1 cellular context compared by ENCODE assay signal in the genomic region with DNA sequence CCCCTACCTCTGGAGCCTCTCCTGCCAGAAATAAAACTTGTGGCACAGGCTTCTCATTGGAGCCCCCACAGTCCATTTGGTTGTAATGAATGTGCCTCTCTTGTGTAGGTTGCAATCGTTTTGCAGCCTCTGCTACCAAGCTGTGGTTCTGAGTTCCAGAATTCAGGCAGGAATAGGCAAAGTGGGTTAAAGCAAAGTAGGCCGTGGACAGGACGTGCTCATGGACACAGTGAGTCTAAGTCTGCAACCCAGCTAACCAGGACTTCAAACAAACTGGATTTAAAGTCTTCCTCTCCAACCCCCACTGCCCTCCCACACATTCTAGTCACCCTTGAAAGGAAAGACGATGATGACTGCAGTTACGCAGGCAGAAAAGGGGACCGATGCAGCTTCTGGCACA.
TF ChIP-seq lines count a peak whose summit lies in the region.

No MANE protein-coding gene starts in this region.

TF ChIP-seq in WTC11, 78 proteins besides CTCF, POLR2A, EP300 and RAD21 (continued from another document):
- TF ChIP-seq ATF6 (CRISPR knock-in tag; IDR thresholded peaks at IDR 0.05) (no peak), ZNF512 (CRISPR knock-in tag; IDR thresholded peaks at IDR 0.05; ENCODE audit: borderline replicate concordance) (no peak), ZBTB21 (CRISPR knock-in tag; IDR thresholded peaks at IDR 0.05; ENCODE audit: borderline replicate concordance) (no peak)
- TF ChIP-seq, protein P1, sequence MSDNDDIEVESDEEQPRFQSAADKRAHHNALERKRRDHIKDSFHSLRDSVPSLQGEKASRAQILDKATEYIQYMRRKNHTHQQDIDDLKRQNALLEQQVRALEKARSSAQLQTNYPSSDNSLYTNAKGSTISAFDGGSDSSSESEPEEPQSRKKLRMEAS (CRISPR knock-in tag; IDR thresholded peaks at IDR 0.05): no peak
- TF ChIP-seq, protein P2, sequence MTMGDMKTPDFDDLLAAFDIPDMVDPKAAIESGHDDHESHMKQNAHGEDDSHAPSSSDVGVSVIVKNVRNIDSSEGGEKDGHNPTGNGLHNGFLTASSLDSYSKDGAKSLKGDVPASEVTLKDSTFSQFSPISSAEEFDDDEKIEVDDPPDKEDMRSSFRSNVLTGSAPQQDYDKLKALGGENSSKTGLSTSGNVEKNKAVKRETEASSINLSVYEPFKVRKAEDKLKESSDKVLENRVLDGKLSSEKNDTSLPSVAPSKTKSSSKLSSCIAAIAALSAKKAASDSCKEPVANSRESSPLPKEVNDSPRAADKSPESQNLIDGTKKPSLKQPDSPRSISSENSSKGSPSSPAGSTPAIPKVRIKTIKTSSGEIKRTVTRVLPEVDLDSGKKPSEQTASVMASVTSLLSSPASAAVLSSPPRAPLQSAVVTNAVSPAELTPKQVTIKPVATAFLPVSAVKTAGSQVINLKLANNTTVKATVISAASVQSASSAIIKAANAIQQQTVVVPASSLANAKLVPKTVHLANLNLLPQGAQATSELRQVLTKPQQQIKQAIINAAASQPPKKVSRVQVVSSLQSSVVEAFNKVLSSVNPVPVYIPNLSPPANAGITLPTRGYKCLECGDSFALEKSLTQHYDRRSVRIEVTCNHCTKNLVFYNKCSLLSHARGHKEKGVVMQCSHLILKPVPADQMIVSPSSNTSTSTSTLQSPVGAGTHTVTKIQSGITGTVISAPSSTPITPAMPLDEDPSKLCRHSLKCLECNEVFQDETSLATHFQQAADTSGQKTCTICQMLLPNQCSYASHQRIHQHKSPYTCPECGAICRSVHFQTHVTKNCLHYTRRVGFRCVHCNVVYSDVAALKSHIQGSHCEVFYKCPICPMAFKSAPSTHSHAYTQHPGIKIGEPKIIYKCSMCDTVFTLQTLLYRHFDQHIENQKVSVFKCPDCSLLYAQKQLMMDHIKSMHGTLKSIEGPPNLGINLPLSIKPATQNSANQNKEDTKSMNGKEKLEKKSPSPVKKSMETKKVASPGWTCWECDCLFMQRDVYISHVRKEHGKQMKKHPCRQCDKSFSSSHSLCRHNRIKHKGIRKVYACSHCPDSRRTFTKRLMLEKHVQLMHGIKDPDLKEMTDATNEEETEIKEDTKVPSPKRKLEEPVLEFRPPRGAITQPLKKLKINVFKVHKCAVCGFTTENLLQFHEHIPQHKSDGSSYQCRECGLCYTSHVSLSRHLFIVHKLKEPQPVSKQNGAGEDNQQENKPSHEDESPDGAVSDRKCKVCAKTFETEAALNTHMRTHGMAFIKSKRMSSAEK (CRISPR knock-in tag; IDR thresholded peaks at IDR 0.05; ENCODE audit: borderline replicate concordance): no peak
- TF ChIP-seq, protein P3, sequence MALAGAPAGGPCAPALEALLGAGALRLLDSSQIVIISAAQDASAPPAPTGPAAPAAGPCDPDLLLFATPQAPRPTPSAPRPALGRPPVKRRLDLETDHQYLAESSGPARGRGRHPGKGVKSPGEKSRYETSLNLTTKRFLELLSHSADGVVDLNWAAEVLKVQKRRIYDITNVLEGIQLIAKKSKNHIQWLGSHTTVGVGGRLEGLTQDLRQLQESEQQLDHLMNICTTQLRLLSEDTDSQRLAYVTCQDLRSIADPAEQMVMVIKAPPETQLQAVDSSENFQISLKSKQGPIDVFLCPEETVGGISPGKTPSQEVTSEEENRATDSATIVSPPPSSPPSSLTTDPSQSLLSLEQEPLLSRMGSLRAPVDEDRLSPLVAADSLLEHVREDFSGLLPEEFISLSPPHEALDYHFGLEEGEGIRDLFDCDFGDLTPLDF (CRISPR knock-in tag; IDR thresholded peaks at IDR 0.05): no peak
